8 cellular contexts compared by ENCODE assay signal in the genomic region with DNA sequence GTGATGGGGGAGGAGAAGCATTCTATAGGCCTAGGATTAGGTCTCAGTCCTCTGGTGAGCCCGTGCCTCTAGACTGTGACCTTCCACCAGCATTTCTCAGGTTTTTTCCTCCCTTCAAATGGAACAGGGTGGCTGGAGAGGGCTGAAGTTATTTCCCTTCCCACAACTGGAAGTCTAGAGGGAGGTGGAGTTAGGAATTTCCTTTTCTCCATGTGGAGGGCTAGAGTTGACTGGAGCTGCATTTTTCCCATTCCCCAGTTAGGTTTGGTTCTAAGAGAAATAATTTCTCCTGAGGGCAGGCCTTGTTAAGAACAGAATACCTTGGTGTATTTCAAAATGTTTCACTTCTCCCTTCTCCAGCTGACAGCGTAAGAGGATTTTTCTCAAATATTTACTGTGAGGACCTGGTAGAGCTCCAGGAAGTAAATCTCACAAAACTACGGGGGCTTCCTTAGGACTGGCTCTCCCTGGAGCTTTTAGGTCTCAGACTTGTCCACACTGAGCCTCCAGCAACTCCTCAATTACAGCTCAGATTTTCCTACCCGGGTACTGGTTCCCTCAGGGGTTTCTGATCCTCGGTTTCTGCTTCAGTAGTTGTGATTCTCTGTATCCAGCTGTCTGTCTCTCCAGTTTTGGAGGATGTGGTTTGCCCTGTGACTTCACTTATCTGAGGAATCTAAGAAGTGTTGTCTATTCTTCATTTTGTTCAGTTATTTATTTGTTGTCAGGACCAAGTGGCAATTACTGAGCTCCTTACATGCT. TPM values are rescaled to one million over a fixed set of nuclear protein-coding genes. Genes with fewer than 3 reads are reported as not detected.
DNase-seq lines count a peak whose midpoint lies in the region; ATAC-seq and TF ChIP-seq lines count a peak whose summit lies in the region.

No MANE protein-coding gene starts in this region.

- no peaks in the 10 kb centered on the region for H3K27me3 ChIP-seq in trophoblast cell (ENCODE audit: insufficient read depth, low read length)

- H4K12ac ChIP-seq in trophoblast cell (ENCODE audit: low read depth, low read length): no peak overlapping the region

- CTCF ChIA-PET in OCI-LY7 (lab: Charles Lee; ENCODE audit: unreplicated experiment) (no interaction called here), GM10248 (lab: Yijun Ruan, JAX) (interaction anchor here (1.3 to 3.1 kb wide), 5 partner anchors 8 to 205 kb away, joined by 4 to 18 read pairs (median 4); no protein-coding TSS in a partner anchor)

- H2AK5ac ChIP-seq in trophoblast cell (ENCODE audit: low read length): no peak overlapping the region

- H3K4me1 ChIP-seq in OCI-LY7 (ENCODE audit: insufficient read depth, low read length, poor library complexity, severe bottlenecking) (peaks cover 25% of the 10 kb centered on the region), trophoblast cell (ENCODE audit: control insufficient read depth in 1 of 2, insufficient read depth in 2 of 2, low read length in 2 of 2) (peaks cover 0 to 4% of the 10 kb centered on the region in 2 experiments)

- DNase-seq in OCI-LY7 (ENCODE audit: low spot score) (peak; percentile 9), ecto neural progenitor cell (ENCODE audit: low spot score) (peak; percentile 53), trophoblast cell (peak; percentile 92 to 98), GM10248 (ENCODE audit: extremely low spot score) (no peak), NCI-H69 (lab: John Stamatoyannopoulos, UW) (no peak), NCI-H526 (lab: John Stamatoyannopoulos, UW) (no peak)

- H3K79me2 ChIP-seq in OCI-LY7 (ENCODE audit: insufficient read depth, low read depth, low read length) (peaks cover 78% of the 10 kb centered on the region), trophoblast cell (ENCODE audit: control insufficient read depth, insufficient read depth, low read length, poor library complexity) (peaks cover 9% of the 10 kb centered on the region)

- peak overlapping the region; percentile 72 for H2BK12ac ChIP-seq in trophoblast cell (ENCODE audit: low read length)

- H3K4me3 ChIP-seq in OCI-LY7 (ENCODE audit: low read depth, low read length, poor library complexity, severe bottlenecking): no peak overlapping the region
- H3K4me3 ChIP-seq in trophoblast cell (ENCODE audit: low read depth, low read length): no peak overlapping the region

- no peaks in the 10 kb centered on the region for H3K9me2 ChIP-seq in OCI-LY7 (ENCODE audit: insufficient read depth, low read length)

- H4K8ac ChIP-seq in trophoblast cell (ENCODE audit: low read depth, low read length): peak overlapping the region; percentile 74

- no peak overlapping the region for H3K27ac ChIP-seq in OCI-LY7 (ENCODE audit: low read depth, low read length, poor library complexity, severe bottlenecking)
- peak overlapping the region; percentile 98 for H3K27ac ChIP-seq in trophoblast cell (ENCODE audit: low read depth, low read length)

- H3K23ac ChIP-seq in trophoblast cell (ENCODE audit: low read length): no peak overlapping the region

- no peak overlapping the region for H3K18ac ChIP-seq in trophoblast cell (ENCODE audit: low read length)

- no CpG with 5 or more reads among the region's 5 CpGs for WGBS in trophoblast cell (ENCODE audit: extremely low coverage, insufficient coverage, insufficient read length)

- POLR2A ChIA-PET in OCI-LY7 (lab: Charles Lee) (interaction anchor here (0.6 to 1.9 kb wide), 10 partner anchors 7 to 348 kb away, joined by 3 to 6 read pairs (median 4); no protein-coding TSS in a partner anchor), GM10248 (lab: Yijun Ruan, JAX) (no interaction called here)

- peak overlapping the region; percentile 22 for H3K4ac ChIP-seq in trophoblast cell (ENCODE audit: low read depth, low read length)

- peak; percentile 76 for ATAC-seq in GM18870 (IDR thresholded peaks at IDR 0.05; ENCODE audit: unreplicated experiment)
- no peak for ATAC-seq in GM21447 (IDR thresholded peaks at IDR 0.05; ENCODE audit: unreplicated experiment)

- H4K20me1 ChIP-seq in OCI-LY7 (ENCODE audit: insufficient read depth, low read length): peaks cover 5% of the 10 kb centered on the region; the same call in 1 of the 2 replicates

- no peak overlapping the region for H3K9ac ChIP-seq in trophoblast cell (ENCODE audit: low read length)

- intact Hi-C loops in OCI-LY7 (cut with micrococcal nuclease; ENCODE audit: unreplicated experiment): no loop called here

- peak overlapping the region; percentile 32 for H4K91ac ChIP-seq in trophoblast cell (ENCODE audit: low read depth, low read length)

- H3K9me3 ChIP-seq in OCI-LY7 (ENCODE audit: low read length) (peaks cover 11% of the 10 kb centered on the region; the same call in 1 of the 2 replicates), trophoblast cell (ENCODE audit: insufficient read depth, low read depth, low read length) (no peaks in the 10 kb centered on the region)

- no TSS peak for BruUV-seq in OCI-LY7 (replicated peaks; lab: Mats Ljungman, UMichigan)

- no peak overlapping the region for H3K14ac ChIP-seq in trophoblast cell (ENCODE audit: low read length)

- H3K36me3 ChIP-seq in OCI-LY7 (ENCODE audit: insufficient read depth, low read length) (peaks cover 3% of the 10 kb centered on the region; the same call in 1 of the 2 replicates), trophoblast cell (ENCODE audit: control insufficient read depth in 1 of 2, insufficient read depth in 2 of 2, low read length in 2 of 2) (no peaks in the 10 kb centered on the region)

- H2BK5ac ChIP-seq in trophoblast cell (ENCODE audit: low read depth, low read length, poor library complexity): peak overlapping the region; percentile 82

- TF ChIP-seq CTCF in OCI-LY7 (conservative IDR thresholded peaks at IDR 0.05; ENCODE audit: low read length): no peak
- TF ChIP-seq CTCF in GM10248 (IDR thresholded peaks at IDR 0.05; ENCODE audit: control extremely low read depth, extremely low read depth, low read depth, missing control alignments): no peak

- H3K4me2 ChIP-seq in OCI-LY7 (ENCODE audit: low read length) (peak overlapping the region; percentile 26), trophoblast cell (ENCODE audit: low read length) (peak overlapping the region; percentile 60)

- H3K79me1 ChIP-seq in trophoblast cell (ENCODE audit: low read length): peaks cover 2% of the 10 kb centered on the region

- H2BK120ac ChIP-seq in trophoblast cell (ENCODE audit: insufficient read depth, low read length, poor library complexity): peak overlapping the region; percentile 46

- H2AFZ ChIP-seq in OCI-LY7 (ENCODE audit: low read length) (no peak overlapping the region), trophoblast cell (ENCODE audit: insufficient read depth, low read length, poor library complexity) (no peak overlapping the region)

RNA-seq across cellular contexts. Expression of a gene that starts 6.0 kb away (rescaled TPM):
- total RNA-seq in OCI-LY7 (2014; rRNA removed; shearing (Covaris generic)): 3.6 and 5.9 TPM in 2 replicates
- 7.5 and 11.0 TPM in 2 replicates for total RNA-seq in OCI-LY7 (2022)
- polyA plus RNA-seq in trophoblast cell (2013): 23.7 and 24.1 TPM in 2 replicates

RNA-seq across cellular contexts. Expression of a gene that starts 49.4 kb away (rescaled TPM):
- 99.2 and 104 TPM in 2 replicates for total RNA-seq in OCI-LY7 (2014; rRNA removed; shearing (Covaris generic))
- total RNA-seq in OCI-LY7 (2022): 118 and 140 TPM in 2 replicates
- polyA plus RNA-seq in trophoblast cell (2013): 35.9 and 36.9 TPM in 2 replicates

Comparison
In these comparisons a context has a peak if more than half of its experiments do, and no peak if none do; other contexts are left out.
1. DNase-seq: peak in OCI-LY7 (single experiment), ecto neural progenitor cell (single experiment) and trophoblast cell (2 of 2); none in GM10248 (single experiment), NCI-H69 (single experiment) and NCI-H526 (0 of 2).